Comparison of ENCODE assay signal across 17 cellular contexts in genomic region chr2:85439986-85440385, GRCh38. TPM values are rescaled to one million over a fixed set of nuclear protein-coding genes. Genes with fewer than 3 reads are reported as not detected.
A peak's percentile ranks its signal among the peaks of the same experiment; 100 is the strongest.
DNase-seq lines count a peak whose midpoint lies in the region; ATAC-seq and TF ChIP-seq lines count a peak whose summit lies in the region.
"Had no signal": no experiment of that assay in that cellular context is flagged by ENCODE, and none has a peak within 500 bp of the region (broad histone marks: within the 10 kb centered on the region; RNA-seq: fewer than 3 reads in every experiment).

No MANE protein-coding gene starts in this region.

- peaks cover 16% of the 10 kb centered on the region for H3K4me1 ChIP-seq in mammary epithelial cell (ENCODE audit: insufficient read depth, low read length)

- H2AFZ ChIP-seq in mammary epithelial cell (ENCODE audit: low read depth, low read length), result no peak overlapping the region

- POLR2A ChIA-PET in activated CD4-positive, alpha-beta memory T cell treated with anti-CD3 and anti-CD28 coated beads for 36 hours (lab: Charles Lee), result interaction anchor here (1.2 to 5.8 kb wide), 2 partner anchors 20 to 98 kb away, joined by 4 to 80 read pairs; partner anchors contain the start of gene MAT2A

- TF ChIP-seq CTCF in mammary epithelial cell (conservative IDR thresholded peaks at IDR 0.05 in 1 of 2, IDR thresholded peaks at IDR 0.05 in 1 of 2; ENCODE audit: extremely low read depth in 1 of 2, insufficient read depth in 1 of 2, low read depth in 1 of 2, low read length in 2 of 2), result no peak

- H3K27ac Mint-ChIP-seq in activated CD4-positive, alpha-beta memory T cell treated with anti-CD3 and anti-CD28 coated beads for 36 hours, result peak overlapping the region; percentile 98

- dilution Hi-C loops in mammary epithelial cell (cut with HindIII; ENCODE audit: low sequenced_read_pairs), result no loop called here

- DNase-seq in stimulated activated CD4-positive, alpha-beta T cell treated with anti-CD3 and anti-CD28 coated beads, Interleukin-15, amount 100 ng/mL, for 24 hours, result peak; percentile 37
- DNase-seq in stimulated activated CD4-positive, alpha-beta T cell treated with anti-CD3 and anti-CD28 coated beads, Interleukin-12 subunit alpha, Interleukin-12 subunit beta, amount 100 ng/mL, for 4 hours, result no peak
- DNase-seq in activated CD4-positive, alpha-beta memory T cell treated with anti-CD3 and anti-CD28 coated beads for 36 hours, result peak; percentile 67
- DNase-seq in MV-4-11 (lab: John Stamatoyannopoulos, UW), result no peak
- no peak for DNase-seq in mammary epithelial cell
- DNase-seq: anterior cingulate cortex, cerebellar nuclear complex, H7, head of caudate nucleus, left ventricle myocardium superior, NCI-H2029, occipital lobe, stomach had no signal

- in situ Hi-C loops in mammary epithelial cell (cut with MboI; ENCODE audit: low sequenced_read_pairs in 2 of 2), result no loop called here

- no peaks in the 10 kb centered on the region for H3K27me3 ChIP-seq in mammary epithelial cell (ENCODE audit: insufficient read depth, low read length)
- H3K27me3 ChIP-seq: right atrium auricular region, stomach had no signal

- no peak overlapping the region for H3K4me3 ChIP-seq in mammary epithelial cell (replicated peaks in 1 of 3; ENCODE audit: insufficient read depth in 1 of 3, low read depth in 2 of 3, low read length in 3 of 3)
- H3K4me3 ChIP-seq: right atrium auricular region, stomach had no signal

- H3K36me3 ChIP-seq in mammary epithelial cell (ENCODE audit: insufficient read depth, low read length), result no peaks in the 10 kb centered on the region
- H3K36me3 ChIP-seq: right atrium auricular region, stomach had no signal

- H4K20me1 ChIP-seq in mammary epithelial cell (ENCODE audit: insufficient read depth, low read length), result no peaks in the 10 kb centered on the region

- H3K36me3 Mint-ChIP-seq in activated CD4-positive, alpha-beta memory T cell treated with anti-CD3 and anti-CD28 coated beads for 36 hours, result no peaks in the 10 kb centered on the region

- no peak overlapping the region for H3K9ac ChIP-seq in mammary epithelial cell (ENCODE audit: insufficient read depth, low read length)

- H3K27ac ChIP-seq in cingulate gyrus (ENCODE audit: low read depth, low read length), result peak overlapping the region; percentile 100
- no peak overlapping the region for H3K27ac ChIP-seq in mammary epithelial cell (ENCODE audit: insufficient read depth, low read depth, low read length)
- H3K27ac ChIP-seq: HL-60 had no signal

- no peaks in the 10 kb centered on the region for H3K9me3 Mint-ChIP-seq in activated CD4-positive, alpha-beta memory T cell treated with anti-CD3 and anti-CD28 coated beads for 36 hours

- CTCF ChIA-PET in activated CD4-positive, alpha-beta memory T cell treated with anti-CD3 and anti-CD28 coated beads for 36 hours (lab: Charles Lee), result interaction anchor here (1.5 kb wide), 1 partner anchor 112 kb away, joined by 4 read pairs; no protein-coding TSS in a partner anchor
- CTCF ChIA-PET in mammary epithelial cell (lab: Charles Lee; ENCODE audit: low non-redundant PET), result no interaction called here

- no peaks in the 10 kb centered on the region for H3K9me3 ChIP-seq in mammary epithelial cell (replicated peaks; ENCODE audit: insufficient read depth, low read length)
- H3K9me3 ChIP-seq: right atrium auricular region, stomach had no signal

- no peaks in the 10 kb centered on the region for H3K79me2 ChIP-seq in mammary epithelial cell (ENCODE audit: insufficient read depth, low read length)

- intact Hi-C loops in activated CD4-positive, alpha-beta memory T cell treated with anti-CD3 and anti-CD28 coated beads for 36 hours (cut with micrococcal nuclease), result loop anchor here (2.0 kb wide), 1 partner anchor 19 kb away; no protein-coding TSS in a partner anchor
- intact Hi-C loops in mammary epithelial cell (cut with micrococcal nuclease), result no loop called here

- WGBS in mammary epithelial cell (ENCODE audit: low coverage, missing lambda C conversion rate), result 96% methylated on average over 7 of the region's 7 CpGs

- H3K4me3 Mint-ChIP-seq in activated CD4-positive, alpha-beta memory T cell treated with anti-CD3 and anti-CD28 coated beads for 36 hours, result peak overlapping the region; percentile 75

- peaks cover 27% of the 10 kb centered on the region for H3K4me1 Mint-ChIP-seq in activated CD4-positive, alpha-beta memory T cell treated with anti-CD3 and anti-CD28 coated beads for 36 hours (ENCODE audit: low read depth)

- no TSS peak for BruUV-seq in mammary epithelial cell (replicated peaks; lab: Mats Ljungman, UMichigan)

- no peak for ATAC-seq in GM21447 (IDR thresholded peaks at IDR 0.05; ENCODE audit: unreplicated experiment)
- ATAC-seq: left ventricle myocardium superior had no signal

- H3K27me3 Mint-ChIP-seq in activated CD4-positive, alpha-beta memory T cell treated with anti-CD3 and anti-CD28 coated beads for 36 hours, result no peaks in the 10 kb centered on the region

- no peak overlapping the region for H3K4me2 ChIP-seq in mammary epithelial cell (ENCODE audit: insufficient read depth, low read depth, low read length)

RNA-seq across cellular contexts. Expression of gene SH2D6, which starts 21.5 kb away (rescaled TPM):
- total RNA-seq in activated CD4-positive, alpha-beta memory T cell treated with anti-CD3 and anti-CD28 coated beads for 36 hours, result 1 to 10 TPM in 1 of 2 experiments, under 1 TPM in 1; 0.65 to 1.4 TPM
- total RNA-seq in mammary epithelial cell, result under 1 TPM in 1 of 2 donors, not detected in 1; 0.78 TPM
- polyA plus RNA-seq in mammary epithelial cell, result 0.06 TPM
- not detected for polyA minus RNA-seq in mammary epithelial cell
- total RNA-seq: H7, left ventricle myocardium superior, right atrium auricular region had no signal

RNA-seq across cellular contexts. Expression of gene CAPG, which starts 29.8 kb away (rescaled TPM):
- total RNA-seq in activated CD4-positive, alpha-beta memory T cell treated with anti-CD3 and anti-CD28 coated beads for 36 hours, result 10 to 100 TPM; 24.1 to 25.6 TPM
- total RNA-seq in mammary epithelial cell, result 100 to 1,000 TPM; 140 to 186 TPM
- 342 TPM for polyA plus RNA-seq in mammary epithelial cell
- 129 TPM for polyA minus RNA-seq in mammary epithelial cell

Comparison
In these comparisons a context has a peak if more than half of its experiments do, and no peak if none do; other contexts are left out.
1. DNase-seq: peak in stimulated activated CD4-positive, alpha-beta T cell treated with anti-CD3 and anti-CD28 coated beads, Interleukin-15, amount 100 ng/mL, for 24 hours (single experiment) and activated CD4-positive, alpha-beta memory T cell treated with anti-CD3 and anti-CD28 coated beads for 36 hours (single experiment); none in stimulated activated CD4-positive, alpha-beta T cell treated with anti-CD3 and anti-CD28 coated beads, Interleukin-12 subunit alpha, Interleukin-12 subunit beta, amount 100 ng/mL, for 4 hours (single experiment), MV-4-11 (single experiment) and mammary epithelial cell (single experiment).
2. RNA of gene CAPG, which starts 29.8 kb away (total RNA-seq): 140 to 186 TPM in mammary epithelial cell; 24.1 to 25.6 TPM in activated CD4-positive, alpha-beta memory T cell treated with anti-CD3 and anti-CD28 coated beads for 36 hours; every median in the first group is over 4 times any median in the second.